Comparison of ENCODE assay signal across 27 cellular contexts in the genomic region with DNA sequence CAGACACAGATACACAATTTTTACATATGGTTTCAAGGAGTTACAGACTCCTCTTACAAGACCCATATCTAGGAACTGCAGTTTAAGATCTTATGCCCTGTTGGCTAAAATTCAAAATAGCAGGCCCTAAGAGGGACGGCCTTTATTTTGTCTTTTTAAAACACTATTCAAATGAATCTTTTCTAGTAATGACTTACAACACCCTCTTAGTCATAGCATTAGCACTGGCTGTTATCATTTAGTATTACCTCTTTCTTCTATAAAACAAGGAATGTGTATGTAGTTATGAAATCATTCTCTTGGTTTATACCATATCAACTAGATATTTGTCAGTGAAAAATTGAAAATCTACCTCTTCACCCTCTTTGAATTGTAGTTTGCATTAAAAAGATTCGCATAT. TPM values are rescaled to one million over a fixed set of nuclear protein-coding genes. Genes with fewer than 3 reads are reported as not detected.
DNase-seq lines count a peak whose midpoint lies in the region; ATAC-seq, FAIRE-seq and TF ChIP-seq lines count a peak whose summit lies in the region.
"Had no signal": no experiment of that assay in that cellular context is flagged by ENCODE, and none has a peak within 500 bp of the region (broad histone marks: within the 10 kb centered on the region; RNA-seq: fewer than 3 reads in every experiment).

No MANE protein-coding gene starts in this region.

- H3K27ac ChIP-seq in A549 (0 out of 6 replicates have a peak overlapping the region, but pooled peaks of 1 of the 2 experiments have one; percentile 27), coronary artery (no peak overlapping the region)
- H3K27ac ChIP-seq: 22Rv1, body of pancreas, stomach, thyroid gland, vagina had no signal

- H3K9me3 ChIP-seq in A549, result no peaks in the 10 kb centered on the region
- H3K9me3 ChIP-seq: body of pancreas, left lung, stomach, thyroid gland, vagina had no signal

- TF ChIP-seq CTCF in A549 (IDR thresholded peaks at IDR 0.05) (no peak), fibroblast of the aortic adventitia (IDR thresholded peaks at IDR 0.05; ENCODE audit: insufficient read depth, low read length) (no peak), coronary artery (IDR thresholded peaks at IDR 0.05) (no peak)

- no peak overlapping the region for H3K27ac Mint-ChIP-seq in activated T-helper 17 cell treated with anti-CD3 and anti-CD28 coated beads, Interleukin-2, amount 50 U/mL, for 72 hours
- H3K27ac Mint-ChIP-seq: activated CD4-positive, alpha-beta T cell treated with anti-CD3 and anti-CD28 coated beads, Interleukin-2, amount 10 ng/mL, durations not matched to agents 24 days and 14 days; activated naive CD8-positive, alpha-beta T cell treated with anti-CD3 and anti-CD28 coated beads, Interleukin-2, amount 50 U/mL, for 24 hours; CD8-positive, alpha-beta T cell; mesothelial cell of epicardium; naive B cell had no signal

- no peak for TF ChIP-seq EP300 in A549 (IDR thresholded peaks at IDR 0.05)

- 86% methylated on average over 2 of the region's 2 CpGs for WGBS in A549 (ENCODE audit: missing lambda C conversion rate)

- no peak for TF ChIP-seq POLR2A in A549 (IDR thresholded peaks at IDR 0.05; ENCODE audit: low read length)
- no peak for TF ChIP-seq POLR2A in GM12892 (IDR thresholded peaks at IDR 0.05; ENCODE audit: low read depth, low read length)

- no peak for ATAC-seq in A549
- peak; percentile 35 for ATAC-seq in activated T-helper 17 cell treated with anti-CD3 and anti-CD28 coated beads, Interleukin-2, amount 50 U/mL, for 72 hours (replicated peaks)
- ATAC-seq: activated naive CD8-positive, alpha-beta T cell treated with anti-CD3 and anti-CD28 coated beads, Interleukin-2, amount 50 U/mL, for 24 hours; activated T-cell treated with anti-CD3 and anti-CD28 coated beads, Interleukin-2, amount 50 U/mL, for 4 hours; body of pancreas; CD8-positive, alpha-beta T cell; HCT116 had no signal

- CTCF ChIA-PET in A549 (lab: Yijun Ruan, JAX), result interaction anchor here (1.5 kb wide), 1 partner anchor 15 kb away, joined by 3 read pairs; no protein-coding TSS in a partner anchor

- FAIRE-seq in A549 (lab: Jason Lieb, UNC) (no peak), GM12892 (lab: Jason Lieb, UNC) (no peak)

- H3K4me3 ChIP-seq in A549, result no peak overlapping the region
- H3K4me3 ChIP-seq in fibroblast of the aortic adventitia (ENCODE audit: low read depth, low read length), result no peak overlapping the region
- no peak overlapping the region for H3K4me3 ChIP-seq in coronary artery
- H3K4me3 ChIP-seq: body of pancreas, left lung, stomach, thyroid gland, vagina had no signal

- H3K4me3 Mint-ChIP-seq in activated T-helper 17 cell treated with anti-CD3 and anti-CD28 coated beads, Interleukin-2, amount 50 U/mL, for 72 hours, result no peak overlapping the region
- H3K4me3 Mint-ChIP-seq: activated CD4-positive, alpha-beta T cell treated with anti-CD3 and anti-CD28 coated beads, Interleukin-2, amount 10 ng/mL, durations not matched to agents 24 days and 14 days; activated naive CD8-positive, alpha-beta T cell treated with anti-CD3 and anti-CD28 coated beads, Interleukin-2, amount 50 U/mL, for 24 hours; activated T-cell treated with anti-CD3 and anti-CD28 coated beads, Interleukin-2, amount 50 U/mL, for 4 hours; CD8-positive, alpha-beta T cell; mesothelial cell of epicardium; naive B cell had no signal

- POLR2A ChIA-PET in A549 (lab: Yijun Ruan, JAX), result interaction anchor here (0.8 kb wide), 1 partner anchor 187 kb away, joined by 3 read pairs; no protein-coding TSS in a partner anchor

- DNase-seq in A549 (ENCODE audit: low read depth in 1 of 2, low spot score in 1 of 2), result no peak
- peak; percentile 76 for DNase-seq in HCEC 1CT
- peak; percentile 78 for DNase-seq in fibroblast of the aortic adventitia (ENCODE audit: low read depth)
- DNase-seq in COLO829 (ENCODE audit: low spot score), result no peak
- DNase-seq in coronary artery (ENCODE audit: low spot score), result no peak
- no peak for DNase-seq in GM12892 (ENCODE audit: insufficient read length)
- no peak for DNase-seq in retina
- DNase-seq: activated CD4-positive, alpha-beta T cell treated with anti-CD3 and anti-CD28 coated beads, Interleukin-2, amount 10 ng/mL, durations not matched to agents 24 days and 14 days; activated naive CD8-positive, alpha-beta T cell treated with anti-CD3 and anti-CD28 coated beads, Interleukin-2, amount 50 U/mL, for 24 hours; activated T-cell treated with anti-CD3 and anti-CD28 coated beads, Interleukin-2, amount 50 U/mL, for 4 hours; body of pancreas; CD8-positive, alpha-beta T cell; DMS153; effector memory CD4-positive, alpha-beta T cell; left lung; naive B cell; NCI-H1436 treated with DMSO at 0.1 percent for 48 hours; NCI-H82; RPMI8226; stomach; T1000; thyroid gland had no signal

- TF ChIP-seq RAD21 in A549 (conservative IDR thresholded peaks at IDR 0.05 in 1 of 2, IDR thresholded peaks at IDR 0.05 in 1 of 2), result no peak

- H3K4me1 ChIP-seq in A549, result peaks cover 17% of the 10 kb centered on the region
- H3K4me1 ChIP-seq: thyroid gland, vagina had no signal

- no peaks in the 10 kb centered on the region for H3K4me1 Mint-ChIP-seq in activated T-helper 17 cell treated with anti-CD3 and anti-CD28 coated beads, Interleukin-2, amount 50 U/mL, for 72 hours
- H3K4me1 Mint-ChIP-seq: naive B cell had no signal

- H3K27me3 Mint-ChIP-seq in activated T-helper 17 cell treated with anti-CD3 and anti-CD28 coated beads, Interleukin-2, amount 50 U/mL, for 72 hours, result peaks cover 15% of the 10 kb centered on the region

- peak overlapping the region; percentile 51; the same call in 2 of the 3 replicates for H3K4me2 ChIP-seq in A549

- no peaks in the 10 kb centered on the region for H3K9me3 Mint-ChIP-seq in activated T-helper 17 cell treated with anti-CD3 and anti-CD28 coated beads, Interleukin-2, amount 50 U/mL, for 72 hours
- H3K9me3 Mint-ChIP-seq: activated CD4-positive, alpha-beta T cell treated with anti-CD3 and anti-CD28 coated beads, Interleukin-2, amount 10 ng/mL, durations not matched to agents 24 days and 14 days; activated naive CD8-positive, alpha-beta T cell treated with anti-CD3 and anti-CD28 coated beads, Interleukin-2, amount 50 U/mL, for 24 hours; activated T-cell treated with anti-CD3 and anti-CD28 coated beads, Interleukin-2, amount 50 U/mL, for 4 hours; CD8-positive, alpha-beta T cell had no signal

- no peaks in the 10 kb centered on the region for H3K36me3 Mint-ChIP-seq in activated T-helper 17 cell treated with anti-CD3 and anti-CD28 coated beads, Interleukin-2, amount 50 U/mL, for 72 hours (ENCODE audit: low read depth)
- H3K36me3 Mint-ChIP-seq: CD8-positive, alpha-beta T cell; mesothelial cell of epicardium; naive B cell had no signal

TF ChIP-seq in A549, 52 proteins besides CTCF, POLR2A, EP300 and RAD21:
- TF ChIP-seq, protein P1, sequence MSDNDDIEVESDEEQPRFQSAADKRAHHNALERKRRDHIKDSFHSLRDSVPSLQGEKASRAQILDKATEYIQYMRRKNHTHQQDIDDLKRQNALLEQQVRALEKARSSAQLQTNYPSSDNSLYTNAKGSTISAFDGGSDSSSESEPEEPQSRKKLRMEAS (IDR thresholded peaks at IDR 0.05), result no peak
- no peak for TF ChIP-seq CBX8 (IDR thresholded peaks at IDR 0.05)
- TF ChIP-seq, protein P2, sequence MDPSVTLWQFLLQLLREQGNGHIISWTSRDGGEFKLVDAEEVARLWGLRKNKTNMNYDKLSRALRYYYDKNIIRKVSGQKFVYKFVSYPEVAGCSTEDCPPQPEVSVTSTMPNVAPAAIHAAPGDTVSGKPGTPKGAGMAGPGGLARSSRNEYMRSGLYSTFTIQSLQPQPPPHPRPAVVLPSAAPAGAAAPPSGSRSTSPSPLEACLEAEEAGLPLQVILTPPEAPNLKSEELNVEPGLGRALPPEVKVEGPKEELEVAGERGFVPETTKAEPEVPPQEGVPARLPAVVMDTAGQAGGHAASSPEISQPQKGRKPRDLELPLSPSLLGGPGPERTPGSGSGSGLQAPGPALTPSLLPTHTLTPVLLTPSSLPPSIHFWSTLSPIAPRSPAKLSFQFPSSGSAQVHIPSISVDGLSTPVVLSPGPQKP (IDR thresholded peaks at IDR 0.05; ENCODE audit: low read depth, low read length), result no peak

RNA-seq across cellular contexts. Expression of a gene that starts 15.3 kb away (rescaled TPM):
- polyA plus RNA-seq in A549 (2011; rRNA removed) (27.7 and 37.9 TPM in 2 replicates), A549 (2017; fragmentation: RNase III; extraction: RNeasy Plus Mini Kit Qiagen cat#74134 plus additional on column Dnase treatment) (29.0 to 32.9 TPM (median 32.8 TPM) in 3 replicates)
- polyA plus RNA-seq in A549 (2012; cell fraction: cytosol; rRNA removed), result 13.5 and 18.1 TPM in 2 replicates
- 10.8 and 14.7 TPM in 2 replicates for polyA plus RNA-seq in A549 (2012; cell fraction: nucleus; rRNA removed)
- polyA minus RNA-seq in A549 (2011; rRNA and poly(A)+ RNA removed), result 19.2 and 22.8 TPM in 2 replicates
- total RNA-seq in activated T-helper 17 cell treated with anti-CD3 and anti-CD28 coated beads, Interleukin-2, amount 50 U/mL, for 72 hours, result 1 to 10 TPM in 1 of 2 donors, under 1 TPM in 1; 0.66 to 4.3 TPM
- total RNA-seq in fibroblast of the aortic adventitia (ENCODE audit: low replicate concordance), result 26.2 and 96.9 TPM in 2 replicates
- 0.81 TPM for polyA plus RNA-seq in GM12892 (2012; ENCODE audit: missing spikeins)
- total RNA-seq: activated CD4-positive, alpha-beta T cell treated with anti-CD3 and anti-CD28 coated beads, Interleukin-2, amount 10 ng/mL, durations not matched to agents 24 days and 14 days; CD8-positive, alpha-beta T cell had no signal

Comparison
In these comparisons a context has a peak if more than half of its experiments do, and no peak if none do; other contexts are left out.
1. DNase-seq: peak in HCEC 1CT (single experiment) and fibroblast of the aortic adventitia (single experiment); none in A549 (0 of 2), COLO829 (single experiment), coronary artery (single experiment), GM12892 (single experiment) and retina (single experiment).